8 cellular contexts compared by ENCODE assay signal in genomic region chr22:36776722-36777121, GRCh38. TPM values are rescaled to one million over a fixed set of nuclear protein-coding genes. Genes with fewer than 3 reads are reported as not detected.
DNase-seq lines count a peak whose midpoint lies in the region; ATAC-seq and TF ChIP-seq lines count a peak whose summit lies in the region.

No MANE protein-coding gene starts in this region.

- ATAC-seq in heart right ventricle, result no peak
- ATAC-seq in left ventricle myocardium superior, result no peak
- no peak for ATAC-seq in activated naive CD8-positive, alpha-beta T cell treated with anti-CD3 and anti-CD28 coated beads, Interleukin-2, amount 50 U/mL, for 24 hours
- ATAC-seq in HG03378 (IDR thresholded peaks at IDR 0.05; ENCODE audit: unreplicated experiment), result no peak

- peak overlapping the region in 1 of 2 experiments; percentile 66 for H3K14ac ChIP-seq in mesenchymal stem cell (ENCODE audit: low read length in 2 of 2)

- H3K27ac ChIP-seq in heart right ventricle (peak overlapping the region in 9 of 10 donors; percentile 21 to 74 (median 43)), mesenchymal stem cell (ENCODE audit: low read length, poor library complexity, severe bottlenecking) (no peak overlapping the region)

- peak overlapping the region; percentile 33 for H2AFZ ChIP-seq in mesenchymal stem cell (ENCODE audit: low read depth, low read length)

- H3K36me3 Mint-ChIP-seq in activated naive CD8-positive, alpha-beta T cell treated with anti-CD3 and anti-CD28 coated beads, Interleukin-2, amount 50 U/mL, for 24 hours (ENCODE audit: low read depth), result no peaks in the 10 kb centered on the region
- H3K36me3 Mint-ChIP-seq in type B pancreatic cell, result peaks cover 7% of the 10 kb centered on the region

- H3K9me3 Mint-ChIP-seq in activated naive CD8-positive, alpha-beta T cell treated with anti-CD3 and anti-CD28 coated beads, Interleukin-2, amount 50 U/mL, for 24 hours, result no peaks in the 10 kb centered on the region
- H3K9me3 Mint-ChIP-seq in type B pancreatic cell, result peaks cover 16% of the 10 kb centered on the region

- DNase-seq in heart right ventricle, result no peak
- DNase-seq in left ventricle myocardium superior, result no peak
- peak; percentile 16 for DNase-seq in activated naive CD8-positive, alpha-beta T cell treated with anti-CD3 and anti-CD28 coated beads, Interleukin-2, amount 50 U/mL, for 24 hours
- no peak for DNase-seq in mesenchymal stem cell
- no peak for DNase-seq in type B pancreatic cell (ENCODE audit: extremely low spot score, unreplicated experiment)
- DNase-seq in NCI-H1092 treated with DMSO at 0.1 percent for 48 hours (lab: John Stamatoyannopoulos, UW), result no peak
- no peak for DNase-seq in dedifferentiated amniotic fluid mesenchymal stem cell (ENCODE audit: extremely low spot score)

- peaks cover 0 to 8% (median 0%) of the 10 kb centered on the region in 9 donors for H3K36me3 ChIP-seq in heart right ventricle
- peaks cover 4 to 9% of the 10 kb centered on the region in 2 experiments for H3K36me3 ChIP-seq in mesenchymal stem cell (ENCODE audit: control insufficient read depth in 1 of 2, insufficient read depth in 2 of 2, low read depth in 1 of 2, low read length in 2 of 2)

- intact Hi-C loops in heart right ventricle (cut with DNase I) (loop anchor here in 6 of 10 donors (2.0 to 10.0 kb wide), 3 partner anchors 81 to 422 kb away; no protein-coding TSS in a partner anchor), left ventricle myocardium superior (cut with micrococcal nuclease) (no loop called here)

- no peak overlapping the region for H2BK5ac ChIP-seq in mesenchymal stem cell (ENCODE audit: low read depth, low read length, poor library complexity, severe bottlenecking)

- H2BK12ac ChIP-seq in mesenchymal stem cell (ENCODE audit: low read length in 2 of 2), result peak overlapping the region in 1 of 2 experiments; percentile 15

- H3K23ac ChIP-seq in mesenchymal stem cell (ENCODE audit: low read length in 2 of 2), result no peak overlapping the region

- H3K9me3 ChIP-seq in heart right ventricle (peaks cover 0 to 5% (median 0%) of the 10 kb centered on the region in 11 donors), mesenchymal stem cell (ENCODE audit: control insufficient read depth, low read length) (no peaks in the 10 kb centered on the region)

- no peak overlapping the region for H2AK5ac ChIP-seq in mesenchymal stem cell (ENCODE audit: low read length, severe bottlenecking)

- H3K27me3 ChIP-seq in heart right ventricle (no peaks in the 10 kb centered on the region), mesenchymal stem cell (ENCODE audit: control insufficient read depth in 1 of 2, insufficient read depth in 1 of 2, low read length in 2 of 2) (no peaks in the 10 kb centered on the region)

- H3K4me2 ChIP-seq in mesenchymal stem cell (ENCODE audit: low read length, poor library complexity, severe bottlenecking), result peak overlapping the region; percentile 68

- H3K4ac ChIP-seq in mesenchymal stem cell (ENCODE audit: low read depth in 1 of 2, low read length in 2 of 2), result peak overlapping the region in 1 of 2 experiments; percentile 6

- peak overlapping the region; percentile 52 for H3K9ac ChIP-seq in mesenchymal stem cell (ENCODE audit: low read length)

- peak overlapping the region in 1 of 2 experiments; percentile 46 for H3K18ac ChIP-seq in mesenchymal stem cell (ENCODE audit: low read depth in 1 of 2, low read length in 2 of 2)

- no peak for TF ChIP-seq CTCF in heart right ventricle (IDR thresholded peaks at IDR 0.05)
- TF ChIP-seq CTCF in type B pancreatic cell (conservative IDR thresholded peaks at IDR 0.05), result no peak

- H2BK120ac ChIP-seq in mesenchymal stem cell (ENCODE audit: low read depth, low read length), result no peak overlapping the region

- H3K4me3 ChIP-seq in heart right ventricle, result peak overlapping the region in 7 of 10 donors; percentile 2 to 94 (median 42)
- H3K4me3 ChIP-seq in mesenchymal stem cell (ENCODE audit: insufficient read depth in 1 of 2, low read depth in 1 of 2, low read length in 2 of 2), result peak overlapping the region in 1 of 2 experiments; percentile 65

- H3K4me1 Mint-ChIP-seq in activated naive CD8-positive, alpha-beta T cell treated with anti-CD3 and anti-CD28 coated beads, Interleukin-2, amount 50 U/mL, for 24 hours, result peaks cover 46% of the 10 kb centered on the region
- H3K4me1 Mint-ChIP-seq in type B pancreatic cell (ENCODE audit: unreplicated experiment), result peaks cover 18% of the 10 kb centered on the region

- H4K91ac ChIP-seq in mesenchymal stem cell (ENCODE audit: low read length), result no peak overlapping the region

- WGBS in heart right ventricle, 2 donors, result 70 to 72% methylated on average over 12 of the region's 12 CpGs
- 88% methylated on average over 12 of the region's 12 CpGs for WGBS in mesenchymal stem cell

- H3K4me3 Mint-ChIP-seq in activated naive CD8-positive, alpha-beta T cell treated with anti-CD3 and anti-CD28 coated beads, Interleukin-2, amount 50 U/mL, for 24 hours, result peak overlapping the region; percentile 87
- peak overlapping the region; percentile 91 for H3K4me3 Mint-ChIP-seq in type B pancreatic cell

- H3K4me1 ChIP-seq in heart right ventricle (peaks cover 0 to 20% (median 17%) of the 10 kb centered on the region in 9 donors), mesenchymal stem cell (ENCODE audit: control insufficient read depth, insufficient read depth, low read depth, low read length) (peaks cover 4% of the 10 kb centered on the region)

- H3K27ac Mint-ChIP-seq in activated naive CD8-positive, alpha-beta T cell treated with anti-CD3 and anti-CD28 coated beads, Interleukin-2, amount 50 U/mL, for 24 hours, result peak overlapping the region; percentile 83
- H3K27ac Mint-ChIP-seq in type B pancreatic cell, result peak overlapping the region; percentile 85

- H4K8ac ChIP-seq in mesenchymal stem cell (ENCODE audit: low read length), result peak overlapping the region; percentile 74

- no peak overlapping the region for H2BK15ac ChIP-seq in mesenchymal stem cell (ENCODE audit: low read depth, poor library complexity, severe bottlenecking)

- H3K27me3 Mint-ChIP-seq in activated naive CD8-positive, alpha-beta T cell treated with anti-CD3 and anti-CD28 coated beads, Interleukin-2, amount 50 U/mL, for 24 hours, result no peaks in the 10 kb centered on the region
- H3K27me3 Mint-ChIP-seq in type B pancreatic cell, result peaks cover 17% of the 10 kb centered on the region

- H3K79me1 ChIP-seq in mesenchymal stem cell (replicated peaks; ENCODE audit: low read length, poor library complexity, severe bottlenecking), result peaks cover 9% of the 10 kb centered on the region

RNA-seq across cellular contexts. Expression of gene IFT27, which starts 0.8 kb away (rescaled TPM):
- total RNA-seq in heart right ventricle (10 to 100 TPM; 20.8 to 34.4 (median 26.3) TPM), left ventricle myocardium superior (29.3 TPM), type B pancreatic cell (ENCODE audit: low replicate concordance) (35.4 and 46.6 TPM in 2 replicates)
- polyA plus RNA-seq in heart right ventricle, result 10 to 100 TPM; 19.6 to 63.6 TPM
- 31.2 TPM for polyA plus RNA-seq in mesenchymal stem cell (2013, experiment 1 of 2)
- 31.2 TPM for polyA plus RNA-seq in mesenchymal stem cell (2013, experiment 2 of 2)

RNA-seq across cellular contexts. Expression of gene PVALB, which starts 40.1 kb away (rescaled TPM):
- total RNA-seq in heart right ventricle (not detected), left ventricle myocardium superior (not detected), type B pancreatic cell (ENCODE audit: low replicate concordance) (0.75 TPM in 1 of 2 replicates, not detected in the other)
- polyA plus RNA-seq in heart right ventricle, result not detected
- not detected for polyA plus RNA-seq in mesenchymal stem cell (2013, experiment 1 of 2)
- polyA plus RNA-seq in mesenchymal stem cell (2013, experiment 2 of 2), result not detected
